Comparison of ENCODE assay signal across 37 cellular contexts in genomic region chrX:108349210-108349609, GRCh38.
"Had no signal": no experiment of that assay in that cellular context is flagged by ENCODE, and none has a peak within 500 bp of the region (broad histone marks: within the 10 kb centered on the region; RNA-seq: fewer than 3 reads in every experiment).

No MANE protein-coding gene starts in this region.

- H3K27me3 Mint-ChIP-seq: activated B cell treated with CpG ODN at 0.5 μM for 24 hours; activated CD4-positive, alpha-beta T cell treated with anti-CD3 and anti-CD28 coated beads, Interleukin-2, amount 10 ng/mL, durations not matched to agents 24 days and 14 days; activated CD8-positive, alpha-beta T cell treated with anti-CD3 and anti-CD28 coated beads for 36 hours; activated naive CD8-positive, alpha-beta T cell treated with anti-CD3 and anti-CD28 coated beads for 36 hours; activated T-helper 17 cell treated with anti-CD3 and anti-CD28 coated beads, Interleukin-2, amount 50 U/mL, for 72 hours; brain; central memory CD8-positive, alpha-beta T cell had no signal

- H3K27ac ChIP-seq: adrenal gland, cardiac muscle cell, VCaP had no signal

- H3K36me3 Mint-ChIP-seq: activated CD4-positive, alpha-beta memory T cell treated with anti-CD3 and anti-CD28 coated beads for 36 hours; activated naive CD4-positive, alpha-beta T cell treated with anti-CD3 and anti-CD28 coated beads, Interleukin-2, amount 50 U/mL, for 72 hours; activated naive CD8-positive, alpha-beta T cell treated with anti-CD3 and anti-CD28 coated beads for 36 hours; brain had no signal

- H3K9me3 Mint-ChIP-seq: activated B cell treated with CpG ODN at 0.5 μM for 24 hours; activated CD4-positive, alpha-beta memory T cell treated with anti-CD3 and anti-CD28 coated beads for 36 hours; activated CD4-positive, alpha-beta T cell treated with anti-CD3 and anti-CD28 coated beads, Interleukin-2, amount 10 ng/mL, durations not matched to agents 24 days and 14 days; activated CD8-positive, alpha-beta T cell treated with anti-CD3 and anti-CD28 coated beads for 36 hours; activated naive CD4-positive, alpha-beta T cell treated with anti-CD3 and anti-CD28 coated beads for 36 hours; activated naive CD4-positive, alpha-beta T cell treated with anti-CD3 and anti-CD28 coated beads, Interleukin-2, amount 50 U/mL, for 72 hours; activated naive CD8-positive, alpha-beta T cell treated with anti-CD3 and anti-CD28 coated beads for 36 hours; activated T-cell treated with anti-CD3 and anti-CD28 coated beads, Interleukin-2, amount 50 U/mL, for 4 hours; activated T-cell treated with anti-CD3 and anti-CD28 coated beads, Interleukin-2, amount 50 U/mL, for 72 hours; activated T-helper 1 cell treated with anti-CD3 and anti-CD28 coated beads, Interleukin-12 subunit alpha, Interleukin-12 subunit beta, Interleukin-2, Interleukin-4 antibody, amounts not matched to agents 30 ng/mL and 10 ng/mL and 1 ng/mL, durations not matched to agents 14 hours and 24 hours and 36 hours; activated T-helper 17 cell treated with anti-CD3 and anti-CD28 coated beads, Interleukin-2, amount 50 U/mL, for 72 hours; brain; central memory CD8-positive, alpha-beta T cell; T-helper 1 cell treated with Interleukin-12 subunit alpha and Interleukin-12 subunit beta and Interleukin-4 antibody, amounts not matched to agents 30 μg/mL and 1 μg/mL, for 36 hours; T-helper 2 cell treated with Interferon-gamma antibody and Interleukin-4, amounts not matched to agents 5 μg/mL and 100 μg/mL, for 36 hours had no signal

- H3K27ac Mint-ChIP-seq: activated B cell treated with CpG ODN at 0.5 μM for 24 hours; activated CD4-positive, alpha-beta memory T cell treated with anti-CD3 and anti-CD28 coated beads for 36 hours; activated CD4-positive, alpha-beta T cell treated with anti-CD3 and anti-CD28 coated beads, Interleukin-2, amount 10 ng/mL, durations not matched to agents 24 days and 14 days; activated CD8-positive, alpha-beta T cell treated with anti-CD3 and anti-CD28 coated beads for 36 hours; activated naive CD4-positive, alpha-beta T cell treated with anti-CD3 and anti-CD28 coated beads for 36 hours; activated naive CD4-positive, alpha-beta T cell treated with anti-CD3 and anti-CD28 coated beads, Interleukin-2, amount 50 U/mL, for 72 hours; activated naive CD8-positive, alpha-beta T cell treated with anti-CD3 and anti-CD28 coated beads for 36 hours; activated T-cell treated with anti-CD3 and anti-CD28 coated beads, Interleukin-2, amount 50 U/mL, for 72 hours; activated T-helper 1 cell treated with anti-CD3 and anti-CD28 coated beads, Interleukin-12 subunit alpha, Interleukin-12 subunit beta, Interleukin-2, Interleukin-4 antibody, amounts not matched to agents 30 ng/mL and 10 ng/mL and 1 ng/mL, durations not matched to agents 14 hours and 24 hours and 36 hours; activated T-helper 17 cell treated with anti-CD3 and anti-CD28 coated beads, Interleukin-2, amount 50 U/mL, for 72 hours; T-helper 1 cell treated with Interleukin-12 subunit alpha and Interleukin-12 subunit beta and Interleukin-4 antibody, amounts not matched to agents 30 μg/mL and 1 μg/mL, for 36 hours; T-helper 2 cell treated with Interferon-gamma antibody and Interleukin-4, amounts not matched to agents 5 μg/mL and 100 μg/mL, for 36 hours had no signal

- H3K27me3 ChIP-seq: cardiac muscle cell had no signal

- H3K4me1 ChIP-seq: adrenal gland had no signal

- H3K36me3 ChIP-seq: adrenal gland, cardiac muscle cell had no signal

- H3K4me1 Mint-ChIP-seq: activated B cell treated with CpG ODN at 0.5 μM for 24 hours; activated CD4-positive, alpha-beta T cell treated with anti-CD3 and anti-CD28 coated beads, Interleukin-2, amount 10 ng/mL, durations not matched to agents 24 days and 14 days; activated naive CD8-positive, alpha-beta T cell treated with anti-CD3 and anti-CD28 coated beads for 36 hours; activated T-helper 17 cell treated with anti-CD3 and anti-CD28 coated beads, Interleukin-2, amount 50 U/mL, for 72 hours; central memory CD8-positive, alpha-beta T cell had no signal

- H3K4me3 ChIP-seq: adrenal gland, cardiac muscle cell had no signal

- H3K4me3 Mint-ChIP-seq: activated B cell treated with CpG ODN at 0.5 μM for 24 hours; activated CD4-positive, alpha-beta memory T cell treated with anti-CD3 and anti-CD28 coated beads for 36 hours; activated CD4-positive, alpha-beta T cell treated with anti-CD3 and anti-CD28 coated beads, Interleukin-2, amount 10 ng/mL, durations not matched to agents 24 days and 14 days; activated CD8-positive, alpha-beta T cell treated with anti-CD3 and anti-CD28 coated beads for 36 hours; activated naive CD4-positive, alpha-beta T cell treated with anti-CD3 and anti-CD28 coated beads for 36 hours; activated naive CD8-positive, alpha-beta T cell treated with anti-CD3 and anti-CD28 coated beads for 36 hours; activated T-cell treated with anti-CD3 and anti-CD28 coated beads, Interleukin-2, amount 50 U/mL, for 4 hours; activated T-cell treated with anti-CD3 and anti-CD28 coated beads, Interleukin-2, amount 50 U/mL, for 72 hours; activated T-helper 1 cell treated with anti-CD3 and anti-CD28 coated beads, Interleukin-12 subunit alpha, Interleukin-12 subunit beta, Interleukin-2, Interleukin-4 antibody, amounts not matched to agents 30 ng/mL and 10 ng/mL and 1 ng/mL, durations not matched to agents 14 hours and 24 hours and 36 hours; activated T-helper 17 cell treated with anti-CD3 and anti-CD28 coated beads, Interleukin-2, amount 50 U/mL, for 72 hours; brain; central memory CD8-positive, alpha-beta T cell; T-helper 1 cell treated with Interleukin-12 subunit alpha and Interleukin-12 subunit beta and Interleukin-4 antibody, amounts not matched to agents 30 μg/mL and 1 μg/mL, for 36 hours; T-helper 2 cell treated with Interferon-gamma antibody and Interleukin-4, amounts not matched to agents 5 μg/mL and 100 μg/mL, for 36 hours had no signal

- DNase-seq: activated B cell treated with CpG ODN at 0.5 μM for 24 hours; activated CD4-positive, alpha-beta memory T cell treated with anti-CD3 and anti-CD28 coated beads for 36 hours; activated CD4-positive, alpha-beta T cell treated with anti-CD3 and anti-CD28 coated beads for 4 hours; activated CD4-positive, alpha-beta T cell treated with anti-CD3 and anti-CD28 coated beads, Interleukin-2, amount 10 ng/mL, durations not matched to agents 24 days and 14 days; activated CD4-positive, alpha-beta T cell treated with anti-CD3 and anti-CD28 coated beads, Interleukin-2, amount 50 U/mL, for 1 hour; activated CD4-positive, alpha-beta T cell treated with anti-CD3 and anti-CD28 coated beads, Interleukin-2, amount 50 U/mL, for 4 hours; activated CD4-positive, CD25-positive, alpha-beta regulatory T cell treated with anti-CD3 and anti-CD28 coated beads, Interleukin-2, amount 50 U/mL, for 72 hours; activated CD8-positive, alpha-beta memory T cell treated with anti-CD3 and anti-CD28 coated beads, Interleukin-2, amount 50 U/mL, for 4 hours; activated CD8-positive, alpha-beta T cell treated with anti-CD3 and anti-CD28 coated beads for 36 hours; activated effector memory CD4-positive, alpha-beta T cell treated with anti-CD3 and anti-CD28 coated beads, Interleukin-2, amount 50 U/mL, for 16 hours; activated gamma-delta T cell treated with Interleukin-2 at 50 U/mL for 16 hours; activated naive CD4-positive, alpha-beta T cell; activated naive CD4-positive, alpha-beta T cell treated with anti-CD3 and anti-CD28 coated beads for 36 hours; activated naive CD4-positive, alpha-beta T cell treated with anti-CD3 and anti-CD28 coated beads, Interleukin-2, amount 50 U/mL, for 16 hours; activated naive CD8-positive, alpha-beta T cell treated with anti-CD3 and anti-CD28 coated beads for 36 hours; activated T-cell treated with anti-CD3 and anti-CD28 coated beads for 4 hours; activated T-cell treated with anti-CD3 and anti-CD28 coated beads, Interleukin-2, amount 50 U/mL, for 1 hour; activated T-cell treated with anti-CD3 and anti-CD28 coated beads, Interleukin-2, amount 50 U/mL, for 4 hours; activated T-cell treated with anti-CD3 and anti-CD28 coated beads, Interleukin-2, amount 50 U/mL, for 72 hours; adrenal gland; amniotic stem cell; aorta; caudate nucleus; cerebellar nuclear complex; T-helper 2 cell; T-helper 9 cell had no signal

- ATAC-seq: activated CD8-positive, alpha-beta T cell treated with anti-CD3 and anti-CD28 coated beads for 36 hours; activated naive CD4-positive, alpha-beta T cell treated with anti-CD3 and anti-CD28 coated beads, Interleukin-2, amount 50 U/mL, for 72 hours; activated T-cell treated with anti-CD3 and anti-CD28 coated beads, Interleukin-2, amount 50 U/mL, for 4 hours; activated T-cell treated with anti-CD3 and anti-CD28 coated beads, Interleukin-2, amount 50 U/mL, for 72 hours; activated T-helper 17 cell treated with anti-CD3 and anti-CD28 coated beads, Interleukin-2, amount 50 U/mL, for 72 hours had no signal

- FAIRE-seq: bronchial epithelial cell, TTC549 had no signal

- H3K9me3 ChIP-seq: adrenal gland had no signal
